16 cellular contexts compared by ENCODE assay signal in the genomic region with DNA sequence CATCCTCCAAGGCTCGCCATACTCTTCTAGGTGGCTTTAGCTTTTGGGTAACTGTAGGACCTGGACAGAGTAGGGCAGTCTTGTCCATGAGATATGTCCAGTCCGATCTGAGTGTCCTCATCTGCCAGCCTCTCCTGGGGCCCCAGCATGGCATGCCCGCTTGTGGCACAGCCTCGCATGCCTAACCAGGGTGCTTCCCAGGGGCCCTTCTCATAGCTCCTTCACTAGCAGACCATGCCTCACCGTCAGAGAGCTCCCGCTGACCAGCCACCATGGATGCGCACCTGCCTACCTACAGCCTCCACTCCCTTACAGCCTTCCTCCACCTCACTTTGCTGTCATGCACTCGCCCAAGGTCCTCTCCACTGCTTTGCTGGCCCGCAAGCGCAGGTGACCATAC.
DNase-seq lines count a peak whose midpoint lies in the region; ATAC-seq and TF ChIP-seq lines count a peak whose summit lies in the region.
"Had no signal": no experiment of that assay in that cellular context is flagged by ENCODE, and none has a peak within 500 bp of the region (broad histone marks: within the 10 kb centered on the region; RNA-seq: fewer than 3 reads in every experiment).

No MANE protein-coding gene starts in this region.

- H4K91ac ChIP-seq in IMR-90 (ENCODE audit: insufficient read depth, low read depth, low read length) (no peak overlapping the region), neuronal stem cell (ENCODE audit: low read depth, low read length, poor library complexity) (no peak overlapping the region)

- no peak for TF ChIP-seq POLR2A in IMR-90 (IDR thresholded peaks at IDR 0.05; ENCODE audit: low read depth, low read length)

- no peaks in the 10 kb centered on the region for H3K9me1 ChIP-seq in IMR-90 (ENCODE audit: insufficient read depth, low read length)

- H2AFZ ChIP-seq in IMR-90 (replicated peaks; ENCODE audit: low read length, poor library complexity), result peak overlapping the region; percentile 1
- H2AFZ ChIP-seq in neuronal stem cell (ENCODE audit: low read length), result no peak overlapping the region

- peak overlapping the region; percentile 73 for H2BK12ac ChIP-seq in neuronal stem cell (ENCODE audit: low read length)

- H2AK5ac ChIP-seq in IMR-90 (ENCODE audit: low read depth, low read length) (no peak overlapping the region), neuronal stem cell (ENCODE audit: low read depth, low read length) (peak overlapping the region; percentile 75)

- H3K23ac ChIP-seq in IMR-90 (ENCODE audit: low read depth, low read length) (no peak overlapping the region), neuronal stem cell (ENCODE audit: low read depth, low read length, poor library complexity) (peak overlapping the region; percentile 80)

- H3K4ac ChIP-seq in IMR-90 (ENCODE audit: low read depth, low read length) (no peak overlapping the region), neuronal stem cell (ENCODE audit: low read length) (peak overlapping the region; percentile 66)

- H2BK20ac ChIP-seq in IMR-90 (ENCODE audit: low read depth, low read length), result no peak overlapping the region

- H3K14ac ChIP-seq in IMR-90 (replicated peaks; ENCODE audit: low read depth, low read length), result no peak overlapping the region
- H3K14ac ChIP-seq in neuronal stem cell (ENCODE audit: low read length), result peak overlapping the region; percentile 89

- H4K8ac ChIP-seq in IMR-90 (ENCODE audit: low read depth in 2 of 2, low read length in 2 of 2) (no peak overlapping the region), neuronal stem cell (ENCODE audit: low read depth, low read length) (peak overlapping the region; percentile 92)

- H3K27me3 ChIP-seq in IMR-90 (ENCODE audit: control insufficient read depth, insufficient read depth, low read length), result peaks cover 4% of the 10 kb centered on the region; the same call in 1 of the 2 replicates
- H3K27me3 ChIP-seq in RWPE2 (ENCODE audit: insufficient read depth, poor library complexity, severe bottlenecking), result no peaks in the 10 kb centered on the region
- H3K27me3 ChIP-seq in neuronal stem cell (ENCODE audit: control insufficient read depth in 3 of 3, insufficient read depth in 3 of 3, low read depth in 1 of 3, low read length in 3 of 3), result no peaks in the 10 kb centered on the region

- ATAC-seq in IMR-90 (ENCODE audit: low read depth) (no peak), RWPE2 (ENCODE audit: low read depth) (no peak), GM18519 (IDR thresholded peaks at IDR 0.05; ENCODE audit: low FRiP score, unreplicated experiment) (no peak), HG02571 (IDR thresholded peaks at IDR 0.05; ENCODE audit: unreplicated experiment) (no peak)
- ATAC-seq: HCT116 had no signal

- H3K79me1 ChIP-seq in IMR-90 (ENCODE audit: low read depth in 1 of 2, low read length in 2 of 2) (no peaks in the 10 kb centered on the region), neuronal stem cell (ENCODE audit: low read depth, low read length) (no peaks in the 10 kb centered on the region)

- no peak overlapping the region for H3K4me3 ChIP-seq in IMR-90 (ENCODE audit: insufficient read depth, low read depth, low read length)
- H3K4me3 ChIP-seq in RWPE2 (ENCODE audit: severe bottlenecking), result no peak overlapping the region
- H3K4me3 ChIP-seq in neuronal stem cell (ENCODE audit: low read length in 2 of 2), result peak overlapping the region in 1 of 2 donors; percentile 68

- TF ChIP-seq RAD21 in IMR-90 (IDR thresholded peaks at IDR 0.05; ENCODE audit: low read length), result no peak

- H2BK120ac ChIP-seq in IMR-90 (ENCODE audit: low read depth, low read length) (no peak overlapping the region), neuronal stem cell (ENCODE audit: low read depth, low read length) (no peak overlapping the region)

- no peaks in the 10 kb centered on the region for H3K9me3 ChIP-seq in IMR-90 (ENCODE audit: control insufficient read depth, insufficient read depth, low read length)
- no peaks in the 10 kb centered on the region for H3K9me3 ChIP-seq in RWPE2 (ENCODE audit: severe bottlenecking)
- no peaks in the 10 kb centered on the region for H3K9me3 ChIP-seq in neuronal stem cell (replicated peaks in 1 of 2; ENCODE audit: control insufficient read depth in 2 of 2, insufficient read depth in 1 of 2, low read depth in 1 of 2, low read length in 2 of 2)

- no peak overlapping the region for H3K56ac ChIP-seq in IMR-90 (ENCODE audit: extremely low read depth, insufficient read depth, low read length)

- DNase-seq in IMR-90, result no peak
- peak; percentile 61 for DNase-seq in RWPE2 (ENCODE audit: low spot score)
- no peak for DNase-seq in neuronal stem cell (ENCODE audit: low spot score)
- DNase-seq in HCEC 1CT, result no peak
- DNase-seq: C1 segment of cervical spinal cord; Calu3; CD4-positive, alpha-beta memory T cell; COR-L47; DMS53; DMS79 treated with DMSO at 0.1 percent for 48 hours; GF-D8; GOT3; H7 had no signal

- BruUV-seq in IMR-90 (replicated peaks; lab: Mats Ljungman, UMichigan), result no TSS peak

- H3K4me2 ChIP-seq in IMR-90 (ENCODE audit: low read depth, low read length) (no peak overlapping the region), neuronal stem cell (ENCODE audit: insufficient read depth, low read length, poor library complexity, severe bottlenecking) (no peak overlapping the region)

- WGBS in IMR-90 (ENCODE audit: extremely low coverage in 2 of 2, insufficient read length in 1 of 2), 2 experiments, result 83% methylated on average over 3 of the region's 10 CpGs; no CpG with 5 or more reads in 1 of the 2 experiments
- WGBS in neuronal stem cell (ENCODE audit: extremely low coverage in 2 of 2, insufficient read length in 2 of 2, insufficient replicate concordance in 1 of 2), 2 donors, result no CpG with 5 or more reads among the region's 10 CpGs

- no peaks in the 10 kb centered on the region for H3K4me1 ChIP-seq in IMR-90 (ENCODE audit: control insufficient read depth, insufficient read depth, low read length)
- peaks cover 9% of the 10 kb centered on the region for H3K4me1 ChIP-seq in RWPE2 (ENCODE audit: insufficient read depth, poor library complexity, severe bottlenecking)
- no peaks in the 10 kb centered on the region for H3K4me1 ChIP-seq in neuronal stem cell (ENCODE audit: control insufficient read depth in 2 of 2, insufficient read depth in 1 of 2, low read depth in 1 of 2, low read length in 2 of 2)

- TF ChIP-seq CTCF in IMR-90 (conservative IDR thresholded peaks at IDR 0.05; ENCODE audit: low read depth, low read length) (no peak), RWPE2 (IDR thresholded peaks at IDR 0.05; ENCODE audit: poor library complexity, severe bottlenecking) (no peak)

- H2BK15ac ChIP-seq in IMR-90 (ENCODE audit: low read depth, low read length) (no peak overlapping the region), neuronal stem cell (ENCODE audit: low read length) (no peak overlapping the region)

- H3K36me3 ChIP-seq in IMR-90 (ENCODE audit: control insufficient read depth, insufficient read depth, low read length) (no peaks in the 10 kb centered on the region), RWPE2 (ENCODE audit: low read depth) (no peaks in the 10 kb centered on the region), neuronal stem cell (replicated peaks in 1 of 2; ENCODE audit: control insufficient read depth in 2 of 2, insufficient read depth in 2 of 2, low read length in 2 of 2) (no peaks in the 10 kb centered on the region)

- H4K20me1 ChIP-seq in IMR-90 (ENCODE audit: insufficient read depth, low read length), result no peaks in the 10 kb centered on the region

- CTCF ChIA-PET in IMR-90 (lab: Yijun Ruan, JAX), result no interaction called here

- H3K9ac ChIP-seq in IMR-90 (ENCODE audit: low read depth, low read length) (no peak overlapping the region), neuronal stem cell (ENCODE audit: low read depth, low read length, poor library complexity) (no peak overlapping the region)

- no peak overlapping the region for H2AK9ac ChIP-seq in IMR-90 (replicated peaks; ENCODE audit: low read depth, low read length, poor library complexity)

- H2BK5ac ChIP-seq in IMR-90 (ENCODE audit: low read depth, low read length, poor library complexity, severe bottlenecking) (no peak overlapping the region), neuronal stem cell (ENCODE audit: low read length) (no peak overlapping the region)

- no peak overlapping the region for H3K27ac ChIP-seq in IMR-90 (ENCODE audit: insufficient read depth, low read length)
- no peak overlapping the region for H3K27ac ChIP-seq in RWPE2 (ENCODE audit: poor library complexity, severe bottlenecking)
- H3K27ac ChIP-seq in neuronal stem cell (replicated peaks; ENCODE audit: low read length), result no peak overlapping the region

- dilution Hi-C loops in IMR-90 (cut with HindIII; ENCODE audit: low sequenced_read_pairs, unreplicated experiment), result no loop called here

- in situ Hi-C loops in IMR-90 (cut with MboI; ENCODE audit: low sequenced_read_pairs), result no loop called here

- POLR2A ChIA-PET in IMR-90 (lab: Charles Lee; ENCODE audit: unreplicated experiment), result no interaction called here

- H3K18ac ChIP-seq in IMR-90 (ENCODE audit: low read depth, low read length) (no peak overlapping the region), neuronal stem cell (ENCODE audit: low read length) (peak overlapping the region; percentile 83)

- H4K5ac ChIP-seq in IMR-90 (ENCODE audit: low read depth, low read length), result no peak overlapping the region

- intact Hi-C loops in IMR-90 (cut with micrococcal nuclease), result no loop called here

TF ChIP-seq in IMR-90, 13 proteins besides CTCF, POLR2A, EP300 and RAD21 (continues in another document):
- TF ChIP-seq MXI1 (IDR thresholded peaks at IDR 0.05; ENCODE audit: borderline replicate concordance, low read depth, low read length) (no peak), MAZ (IDR thresholded peaks at IDR 0.05; ENCODE audit: borderline replicate concordance, low read depth, low read length) (no peak), FOS (IDR thresholded peaks at IDR 0.05; ENCODE audit: low read depth, low read length) (no peak), RCOR1 (IDR thresholded peaks at IDR 0.05; ENCODE audit: insufficient replicate concordance, low read length) (no peak), SMC3 (IDR thresholded peaks at IDR 0.05; ENCODE audit: low read depth, low read length) (no peak), MAFK (IDR thresholded peaks at IDR 0.05; ENCODE audit: low read depth, low read length) (no peak), BHLHE40 (IDR thresholded peaks at IDR 0.05; ENCODE audit: low read depth, low read length) (no peak), CEBPB (IDR thresholded peaks at IDR 0.05; ENCODE audit: low read depth, low read length) (no peak), RFX5 (IDR thresholded peaks at IDR 0.05; ENCODE audit: low read depth, low read length) (no peak), CHD1 (IDR thresholded peaks at IDR 0.05; ENCODE audit: low read depth, low read length) (no peak)
- TF ChIP-seq, protein P1, sequence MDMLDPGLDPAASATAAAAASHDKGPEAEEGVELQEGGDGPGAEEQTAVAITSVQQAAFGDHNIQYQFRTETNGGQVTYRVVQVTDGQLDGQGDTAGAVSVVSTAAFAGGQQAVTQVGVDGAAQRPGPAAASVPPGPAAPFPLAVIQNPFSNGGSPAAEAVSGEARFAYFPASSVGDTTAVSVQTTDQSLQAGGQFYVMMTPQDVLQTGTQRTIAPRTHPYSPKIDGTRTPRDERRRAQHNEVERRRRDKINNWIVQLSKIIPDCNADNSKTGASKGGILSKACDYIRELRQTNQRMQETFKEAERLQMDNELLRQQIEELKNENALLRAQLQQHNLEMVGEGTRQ (IDR thresholded peaks at IDR 0.05; ENCODE audit: low read depth, low read length), result no peak
